ENCODE assay signal across 22 cellular contexts in genomic region chr10:131095109-131095580, GRCh38.
DNase-seq lines count a peak whose midpoint lies in the region; ATAC-seq and TF ChIP-seq lines count a peak whose summit lies in the region.
"Had no signal": no experiment of that assay in that cellular context is flagged by ENCODE, and none has a peak within 500 bp of the region (broad histone marks: within the 10 kb centered on the region; RNA-seq: fewer than 3 reads in every experiment).

No MANE protein-coding gene starts in this region.

- WGBS in HUES64: 90% methylated on average over 27 of the region's 27 CpGs
- WGBS in mammary epithelial cell (ENCODE audit: low coverage, missing lambda C conversion rate): 72% methylated on average over 15 of the region's 27 CpGs
- WGBS in mesodermal cell (ENCODE audit: insufficient coverage in 2 of 2), 2 experiments: 86 to 92% methylated on average over 21 to 25 of the region's 27 CpGs
- WGBS in thymus: 93% methylated on average over 27 of the region's 27 CpGs

- in situ Hi-C loops in mammary epithelial cell (cut with MboI; ENCODE audit: low sequenced_read_pairs in 2 of 2): no loop called here

- CTCF ChIA-PET in mammary epithelial cell (lab: Charles Lee; ENCODE audit: low non-redundant PET): no interaction called here
- CTCF ChIA-PET in HEK293T (lab: Yijun Ruan, JAX): no interaction called here

- H3K4me3 ChIP-seq in HUES64 (ENCODE audit: low read length) (no peak overlapping the region), mammary epithelial cell (replicated peaks in 1 of 3; ENCODE audit: insufficient read depth in 1 of 3, low read depth in 2 of 3, low read length in 3 of 3) (no peak overlapping the region), mesodermal cell (ENCODE audit: extremely low read depth, insufficient read depth, low read length, poor library complexity, severe bottlenecking) (no peak overlapping the region), thymus (ENCODE audit: low read length) (no peak overlapping the region)
- H3K4me3 ChIP-seq: PC-9, right lobe of liver, SK-N-MC, tibial artery had no signal

- H3K36me3 ChIP-seq in HUES64 (ENCODE audit: insufficient read depth, low read length) (no peaks in the 10 kb centered on the region), mammary epithelial cell (ENCODE audit: insufficient read depth, low read length) (no peaks in the 10 kb centered on the region), mesodermal cell (ENCODE audit: control insufficient read depth, insufficient read depth, low read length) (no peaks in the 10 kb centered on the region), thymus (ENCODE audit: control insufficient read depth, insufficient read depth) (no peaks in the 10 kb centered on the region)
- H3K36me3 ChIP-seq: right lobe of liver, tibial artery had no signal

- H3K9ac ChIP-seq in HUES64 (ENCODE audit: low read depth, low read length): no peak overlapping the region
- H3K9ac ChIP-seq in mammary epithelial cell (ENCODE audit: insufficient read depth, low read length): no peak overlapping the region

- DNase-seq in mammary epithelial cell (no peak), HEK293T (ENCODE audit: extremely low spot score) (no peak), RPMI8226 (no peak)
- DNase-seq: activated CD4-positive, alpha-beta T cell treated with anti-CD3 and anti-CD28 coated beads, Interleukin-2, amount 50 U/mL, for 48 hours; activated gamma-delta T cell treated with Interleukin-2 at 50 U/mL for 16 hours; AML-193; caudate nucleus; GOT3; NCI-H187 treated with DMSO at 0.1 percent for 48 hours; NCI-H226; NCI-H82; occipital lobe; PC-9; right lobe of liver; T-helper 2 cell; tibial artery had no signal

- intact Hi-C loops in mammary epithelial cell (cut with micrococcal nuclease): loop anchor here (10.0 kb wide), 1 partner anchor 480 kb away; no protein-coding TSS in a partner anchor

- POLR2A ChIA-PET in HEK293T (lab: Yijun Ruan, JAX): no interaction called here

- no peaks in the 10 kb centered on the region for H4K20me1 ChIP-seq in mammary epithelial cell (ENCODE audit: insufficient read depth, low read length)

- no peaks in the 10 kb centered on the region for H3K27me3 ChIP-seq in HUES64 (ENCODE audit: insufficient read depth, low read length)
- H3K27me3 ChIP-seq in mammary epithelial cell (ENCODE audit: insufficient read depth, low read length): no peaks in the 10 kb centered on the region
- H3K27me3 ChIP-seq in thymus (ENCODE audit: control insufficient read depth, insufficient read depth): no peaks in the 10 kb centered on the region
- H3K27me3 ChIP-seq: right lobe of liver, tibial artery had no signal

- TF ChIP-seq CTCF in mammary epithelial cell (conservative IDR thresholded peaks at IDR 0.05 in 1 of 2, IDR thresholded peaks at IDR 0.05 in 1 of 2; ENCODE audit: extremely low read depth in 1 of 2, insufficient read depth in 1 of 2, low read depth in 1 of 2, low read length in 2 of 2): no peak

- H3K27ac ChIP-seq in HUES64 (ENCODE audit: low read depth, low read length) (0 out of 2 replicates have a peak overlapping the region, but pooled peaks have one; percentile 30), mammary epithelial cell (ENCODE audit: insufficient read depth, low read depth, low read length) (no peak overlapping the region), mesodermal cell (ENCODE audit: low read depth, low read length, severe bottlenecking) (peak overlapping the region; percentile 67), thymus (ENCODE audit: low read depth) (peak overlapping the region; percentile 42)
- H3K27ac ChIP-seq: PC-9, right lobe of liver, SK-N-MC, tibial artery had no signal

- peak overlapping the region; percentile 83 for H2AFZ ChIP-seq in mammary epithelial cell (ENCODE audit: low read depth, low read length)
- H2AFZ ChIP-seq: PC-9 had no signal

- peak overlapping the region; percentile 26 for H3K4me2 ChIP-seq in mammary epithelial cell (ENCODE audit: insufficient read depth, low read depth, low read length)
- H3K4me2 ChIP-seq: PC-9 had no signal

- no peak for ATAC-seq in HG03457 (IDR thresholded peaks at IDR 0.05; ENCODE audit: unreplicated experiment)
- ATAC-seq: stimulated activated effector memory CD8-positive, alpha-beta T cell treated with anti-CD3 and anti-CD28 coated beads, Interleukin-12 subunit alpha, Interleukin-12 subunit beta, amount 100 ng/mL, for 72 hours had no signal

- no peaks in the 10 kb centered on the region for H3K79me2 ChIP-seq in mammary epithelial cell (ENCODE audit: insufficient read depth, low read length)

- dilution Hi-C loops in mammary epithelial cell (cut with HindIII; ENCODE audit: low sequenced_read_pairs): no loop called here

- H3K9me3 ChIP-seq in HUES64 (ENCODE audit: insufficient read depth, low read depth, low read length) (no peaks in the 10 kb centered on the region), mammary epithelial cell (replicated peaks; ENCODE audit: insufficient read depth, low read length) (peaks cover 24% of the 10 kb centered on the region), mesodermal cell (ENCODE audit: control insufficient read depth, low read length) (no peaks in the 10 kb centered on the region), thymus (ENCODE audit: control insufficient read depth) (no peaks in the 10 kb centered on the region)
- H3K9me3 ChIP-seq: right lobe of liver, tibial artery had no signal

- BruUV-seq in mammary epithelial cell (replicated peaks; lab: Mats Ljungman, UMichigan): TSS peak; percentile 68

- H3K4me1 ChIP-seq in HUES64 (ENCODE audit: insufficient read depth, low read length): 0 out of 2 replicates have a peak, but pooled peaks cover 9% of the 10 kb centered on the region
- peaks cover 2% of the 10 kb centered on the region for H3K4me1 ChIP-seq in mammary epithelial cell (ENCODE audit: insufficient read depth, low read length)
- peaks cover 10% of the 10 kb centered on the region for H3K4me1 ChIP-seq in mesodermal cell (ENCODE audit: control insufficient read depth, insufficient read depth, low read length, poor library complexity, severe bottlenecking)
- H3K4me1 ChIP-seq in thymus (ENCODE audit: control insufficient read depth, insufficient read depth, low read length): peaks cover 3% of the 10 kb centered on the region
- H3K4me1 ChIP-seq: right lobe of liver had no signal

TF ChIP-seq in HEK293T, 16 proteins besides CTCF, POLR2A, EP300 and RAD21:
- no peak for TF ChIP-seq SUZ12 (IDR thresholded peaks at IDR 0.05)
- no peak for TF ChIP-seq PKNOX1 (IDR thresholded peaks at IDR 0.05)
- TF ChIP-seq ARNT (IDR thresholded peaks at IDR 0.05): no peak
- no peak for TF ChIP-seq BHLHE40 (IDR thresholded peaks at IDR 0.05; ENCODE audit: borderline replicate concordance)
- TF ChIP-seq TARDBP (IDR thresholded peaks at IDR 0.05): no peak
TF ChIP-seq in HEK293T: peak in this region for 0.
